9 cellular contexts compared by ENCODE assay signal in genomic region chr10:29119374-29119773, GRCh38.
DNase-seq lines count a peak whose midpoint lies in the region; ATAC-seq and TF ChIP-seq lines count a peak whose summit lies in the region.
"Had no signal": no experiment of that assay in that cellular context is flagged by ENCODE, and none has a peak within 500 bp of the region (broad histone marks: within the 10 kb centered on the region; RNA-seq: fewer than 3 reads in every experiment).

No MANE protein-coding gene starts in this region.

- ATAC-seq in HG02885 (IDR thresholded peaks at IDR 0.05; ENCODE audit: poor library complexity, unreplicated experiment) (no peak), HG02884 (IDR thresholded peaks at IDR 0.05; ENCODE audit: unreplicated experiment) (no peak)

- no peak for TF ChIP-seq POLR2A in tibial nerve (IDR thresholded peaks at IDR 0.05)

- peak; percentile 13 for DNase-seq in AG10803 (ENCODE audit: low read depth)
- no peak for DNase-seq in GM20000 (ENCODE audit: low spot score)
- DNase-seq in UCSD-AML1 (lab: John Stamatoyannopoulos, UW; ENCODE audit: unreplicated experiment) = peak; percentile 39
- DNase-seq in islet precursor cell = peak; percentile 64
- DNase-seq in AG08396 (ENCODE audit: low spot score) = no peak
- DNase-seq in tibial nerve (ENCODE audit: low spot score in 2 of 2) = no peak
- DNase-seq: naive B cell had no signal

- no peak for TF ChIP-seq EP300 in tibial nerve (IDR thresholded peaks at IDR 0.05)

- peaks cover 0 to 48% (median 7%) of the 10 kb centered on the region in 4 donors for H3K9me3 ChIP-seq in tibial nerve

- H3K4me3 ChIP-seq in AG10803 (ENCODE audit: low read length) = no peak overlapping the region
- no peak overlapping the region for H3K4me3 ChIP-seq in tibial nerve

- TF ChIP-seq CTCF in AG10803 (conservative IDR thresholded peaks at IDR 0.05; ENCODE audit: low read length) (peak; percentile 40), GM20000 (IDR thresholded peaks at IDR 0.05; ENCODE audit: extremely low read depth, missing control alignments) (peak; percentile 7), tibial nerve (IDR thresholded peaks at IDR 0.05) (no peak)

- no peaks in the 10 kb centered on the region for H3K36me3 ChIP-seq in tibial nerve

- WGBS in tibial nerve, 2 donors = 54 to 55% methylated on average over 8 of the region's 8 CpGs

- no peak overlapping the region for H3K27ac ChIP-seq in tibial nerve

- H3K4me1 ChIP-seq in tibial nerve = no peaks in the 10 kb centered on the region

- H3K27me3 ChIP-seq in tibial nerve = no peaks in the 10 kb centered on the region

Comparison
In these comparisons a context has a peak if more than half of its experiments do, and no peak if none do; other contexts are left out.
1. DNase-seq: peak in AG10803 (single experiment), UCSD-AML1 (single experiment) and islet precursor cell (single experiment); none in GM20000 (single experiment), AG08396 (single experiment) and tibial nerve (0 of 2).
2. CTCF ChIP-seq: peak in AG10803 (single experiment) and GM20000 (single experiment); none in tibial nerve (0 of 5).